ENCODE assay signal across 1 cellular context in the genomic region with DNA sequence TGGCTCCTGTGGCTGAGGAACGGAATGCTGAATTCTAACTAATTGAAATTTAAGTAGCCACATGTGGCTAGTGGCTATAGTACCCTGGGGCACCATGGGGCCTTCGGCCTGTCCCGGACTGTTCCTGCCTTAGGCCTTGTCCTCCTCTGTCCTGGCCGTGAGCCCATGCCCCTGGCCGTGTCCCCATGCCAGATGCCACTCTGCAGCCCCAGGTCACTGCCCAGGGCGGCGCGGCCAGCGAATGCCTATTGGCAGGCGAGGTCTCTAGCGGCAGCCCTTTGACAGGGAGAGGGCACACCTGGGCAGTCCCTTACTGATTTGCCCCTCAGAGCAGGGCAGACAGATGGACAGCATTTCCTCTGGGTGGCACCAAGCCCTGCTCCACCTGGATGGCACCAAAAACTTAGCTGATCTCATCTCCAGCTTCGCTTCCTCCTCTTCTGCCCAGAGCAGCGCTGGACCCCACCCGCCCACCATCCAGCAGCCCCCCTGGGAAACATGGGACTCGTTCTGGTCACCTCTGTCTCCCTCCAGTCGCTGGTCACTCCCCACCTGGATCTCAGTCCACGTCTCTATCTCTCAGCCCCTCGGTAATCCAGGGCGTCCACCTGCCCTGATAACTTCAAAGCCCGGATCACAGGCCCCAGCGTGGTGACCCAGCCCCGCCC.
TF ChIP-seq lines count a peak whose summit lies in the region.

No MANE protein-coding gene starts in this region.

TF ChIP-seq in HEK293, 187 proteins besides CTCF, POLR2A, EP300 and RAD21 (continued from another document):
- TF ChIP-seq, protein P1, sequence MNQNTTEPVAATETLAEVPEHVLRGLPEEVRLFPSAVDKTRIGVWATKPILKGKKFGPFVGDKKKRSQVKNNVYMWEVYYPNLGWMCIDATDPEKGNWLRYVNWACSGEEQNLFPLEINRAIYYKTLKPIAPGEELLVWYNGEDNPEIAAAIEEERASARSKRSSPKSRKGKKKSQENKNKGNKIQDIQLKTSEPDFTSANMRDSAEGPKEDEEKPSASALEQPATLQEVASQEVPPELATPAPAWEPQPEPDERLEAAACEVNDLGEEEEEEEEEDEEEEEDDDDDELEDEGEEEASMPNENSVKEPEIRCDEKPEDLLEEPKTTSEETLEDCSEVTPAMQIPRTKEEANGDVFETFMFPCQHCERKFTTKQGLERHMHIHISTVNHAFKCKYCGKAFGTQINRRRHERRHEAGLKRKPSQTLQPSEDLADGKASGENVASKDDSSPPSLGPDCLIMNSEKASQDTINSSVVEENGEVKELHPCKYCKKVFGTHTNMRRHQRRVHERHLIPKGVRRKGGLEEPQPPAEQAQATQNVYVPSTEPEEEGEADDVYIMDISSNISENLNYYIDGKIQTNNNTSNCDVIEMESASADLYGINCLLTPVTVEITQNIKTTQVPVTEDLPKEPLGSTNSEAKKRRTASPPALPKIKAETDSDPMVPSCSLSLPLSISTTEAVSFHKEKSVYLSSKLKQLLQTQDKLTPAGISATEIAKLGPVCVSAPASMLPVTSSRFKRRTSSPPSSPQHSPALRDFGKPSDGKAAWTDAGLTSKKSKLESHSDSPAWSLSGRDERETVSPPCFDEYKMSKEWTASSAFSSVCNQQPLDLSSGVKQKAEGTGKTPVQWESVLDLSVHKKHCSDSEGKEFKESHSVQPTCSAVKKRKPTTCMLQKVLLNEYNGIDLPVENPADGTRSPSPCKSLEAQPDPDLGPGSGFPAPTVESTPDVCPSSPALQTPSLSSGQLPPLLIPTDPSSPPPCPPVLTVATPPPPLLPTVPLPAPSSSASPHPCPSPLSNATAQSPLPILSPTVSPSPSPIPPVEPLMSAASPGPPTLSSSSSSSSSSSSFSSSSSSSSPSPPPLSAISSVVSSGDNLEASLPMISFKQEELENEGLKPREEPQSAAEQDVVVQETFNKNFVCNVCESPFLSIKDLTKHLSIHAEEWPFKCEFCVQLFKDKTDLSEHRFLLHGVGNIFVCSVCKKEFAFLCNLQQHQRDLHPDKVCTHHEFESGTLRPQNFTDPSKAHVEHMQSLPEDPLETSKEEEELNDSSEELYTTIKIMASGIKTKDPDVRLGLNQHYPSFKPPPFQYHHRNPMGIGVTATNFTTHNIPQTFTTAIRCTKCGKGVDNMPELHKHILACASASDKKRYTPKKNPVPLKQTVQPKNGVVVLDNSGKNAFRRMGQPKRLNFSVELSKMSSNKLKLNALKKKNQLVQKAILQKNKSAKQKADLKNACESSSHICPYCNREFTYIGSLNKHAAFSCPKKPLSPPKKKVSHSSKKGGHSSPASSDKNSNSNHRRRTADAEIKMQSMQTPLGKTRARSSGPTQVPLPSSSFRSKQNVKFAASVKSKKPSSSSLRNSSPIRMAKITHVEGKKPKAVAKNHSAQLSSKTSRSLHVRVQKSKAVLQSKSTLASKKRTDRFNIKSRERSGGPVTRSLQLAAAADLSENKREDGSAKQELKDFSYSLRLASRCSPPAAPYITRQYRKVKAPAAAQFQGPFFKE (tag by site-specific recombination; IDR thresholded peaks at IDR 0.05; ENCODE audit: borderline replicate concordance), result no peak
- TF ChIP-seq ZNF133 (tag by site-specific recombination; IDR thresholded peaks at IDR 0.05) (no peak), ZFP41 (tag by site-specific recombination; IDR thresholded peaks at IDR 0.05; ENCODE audit: borderline replicate concordance) (no peak), ZNF768 (tag by site-specific recombination; IDR thresholded peaks at IDR 0.05) (no peak), ZNF132 (tag by site-specific recombination; IDR thresholded peaks at IDR 0.05; ENCODE audit: borderline replicate concordance) (no peak), ZNF266 (tag by site-specific recombination; IDR thresholded peaks at IDR 0.05; ENCODE audit: low read depth) (no peak), ZNF350 (tag by site-specific recombination; IDR thresholded peaks at IDR 0.05) (no peak), ZFP69B (tag by site-specific recombination; IDR thresholded peaks at IDR 0.05) (no peak), ZNF707 (tag by site-specific recombination; IDR thresholded peaks at IDR 0.05) (no peak)
- TF ChIP-seq, protein P2, sequence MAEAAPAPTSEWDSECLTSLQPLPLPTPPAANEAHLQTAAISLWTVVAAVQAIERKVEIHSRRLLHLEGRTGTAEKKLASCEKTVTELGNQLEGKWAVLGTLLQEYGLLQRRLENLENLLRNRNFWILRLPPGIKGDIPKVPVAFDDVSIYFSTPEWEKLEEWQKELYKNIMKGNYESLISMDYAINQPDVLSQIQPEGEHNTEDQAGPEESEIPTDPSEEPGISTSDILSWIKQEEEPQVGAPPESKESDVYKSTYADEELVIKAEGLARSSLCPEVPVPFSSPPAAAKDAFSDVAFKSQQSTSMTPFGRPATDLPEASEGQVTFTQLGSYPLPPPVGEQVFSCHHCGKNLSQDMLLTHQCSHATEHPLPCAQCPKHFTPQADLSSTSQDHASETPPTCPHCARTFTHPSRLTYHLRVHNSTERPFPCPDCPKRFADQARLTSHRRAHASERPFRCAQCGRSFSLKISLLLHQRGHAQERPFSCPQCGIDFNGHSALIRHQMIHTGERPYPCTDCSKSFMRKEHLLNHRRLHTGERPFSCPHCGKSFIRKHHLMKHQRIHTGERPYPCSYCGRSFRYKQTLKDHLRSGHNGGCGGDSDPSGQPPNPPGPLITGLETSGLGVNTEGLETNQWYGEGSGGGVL (tag by site-specific recombination; IDR thresholded peaks at IDR 0.05), result no peak
- TF ChIP-seq, protein P3, sequence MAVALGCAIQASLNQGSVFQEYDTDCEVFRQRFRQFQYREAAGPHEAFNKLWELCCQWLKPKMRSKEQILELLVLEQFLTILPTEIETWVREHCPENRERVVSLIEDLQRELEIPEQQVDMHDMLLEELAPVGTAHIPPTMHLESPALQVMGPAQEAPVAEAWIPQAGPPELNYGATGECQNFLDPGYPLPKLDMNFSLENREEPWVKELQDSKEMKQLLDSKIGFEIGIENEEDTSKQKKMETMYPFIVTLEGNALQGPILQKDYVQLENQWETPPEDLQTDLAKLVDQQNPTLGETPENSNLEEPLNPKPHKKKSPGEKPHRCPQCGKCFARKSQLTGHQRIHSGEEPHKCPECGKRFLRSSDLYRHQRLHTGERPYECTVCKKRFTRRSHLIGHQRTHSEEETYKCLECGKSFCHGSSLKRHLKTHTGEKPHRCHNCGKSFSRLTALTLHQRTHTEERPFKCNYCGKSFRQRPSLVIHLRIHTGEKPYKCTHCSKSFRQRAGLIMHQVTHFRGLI (tag by site-specific recombination; IDR thresholded peaks at IDR 0.05), result no peak
- TF ChIP-seq, protein P4, sequence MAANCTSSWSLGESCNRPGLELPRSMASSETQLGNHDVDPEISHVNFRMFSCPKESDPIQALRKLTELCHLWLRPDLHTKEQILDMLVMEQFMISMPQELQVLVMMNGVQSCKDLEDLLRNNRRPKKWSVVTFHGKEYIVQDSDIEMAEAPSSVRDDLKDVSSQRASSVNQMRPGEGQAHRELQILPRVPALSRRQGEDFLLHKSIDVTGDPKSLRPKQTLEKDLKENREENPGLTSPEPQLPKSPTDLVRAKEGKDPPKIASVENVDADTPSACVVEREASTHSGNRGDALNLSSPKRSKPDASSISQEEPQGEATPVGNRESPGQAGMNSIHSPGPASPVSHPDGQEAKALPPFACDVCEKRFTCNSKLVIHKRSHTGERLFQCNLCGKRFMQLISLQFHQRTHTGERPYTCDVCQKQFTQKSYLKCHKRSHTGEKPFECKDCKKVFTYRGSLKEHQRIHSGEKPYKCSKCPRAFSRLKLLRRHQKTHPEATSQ (tag by site-specific recombination; IDR thresholded peaks at IDR 0.05), result no peak
- TF ChIP-seq, protein P5, sequence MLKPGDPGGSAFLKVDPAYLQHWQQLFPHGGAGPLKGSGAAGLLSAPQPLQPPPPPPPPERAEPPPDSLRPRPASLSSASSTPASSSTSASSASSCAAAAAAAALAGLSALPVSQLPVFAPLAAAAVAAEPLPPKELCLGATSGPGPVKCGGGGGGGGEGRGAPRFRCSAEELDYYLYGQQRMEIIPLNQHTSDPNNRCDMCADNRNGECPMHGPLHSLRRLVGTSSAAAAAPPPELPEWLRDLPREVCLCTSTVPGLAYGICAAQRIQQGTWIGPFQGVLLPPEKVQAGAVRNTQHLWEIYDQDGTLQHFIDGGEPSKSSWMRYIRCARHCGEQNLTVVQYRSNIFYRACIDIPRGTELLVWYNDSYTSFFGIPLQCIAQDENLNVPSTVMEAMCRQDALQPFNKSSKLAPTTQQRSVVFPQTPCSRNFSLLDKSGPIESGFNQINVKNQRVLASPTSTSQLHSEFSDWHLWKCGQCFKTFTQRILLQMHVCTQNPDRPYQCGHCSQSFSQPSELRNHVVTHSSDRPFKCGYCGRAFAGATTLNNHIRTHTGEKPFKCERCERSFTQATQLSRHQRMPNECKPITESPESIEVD (tag by site-specific recombination; IDR thresholded peaks at IDR 0.05), result no peak
